Comparison of ENCODE assay signal across 1 cellular context in genomic region chr2:201366166-201366565, GRCh38.
TF ChIP-seq lines count a peak whose summit lies in the region.

No MANE protein-coding gene starts in this region.

TF ChIP-seq in IMR-90, 13 proteins besides CTCF, POLR2A, EP300 and RAD21 (continued from another document):
- TF ChIP-seq MAZ (IDR thresholded peaks at IDR 0.05; ENCODE audit: borderline replicate concordance, low read depth, low read length), result no peak
